Comparison of ENCODE assay signal across 17 cellular contexts in the genomic region with DNA sequence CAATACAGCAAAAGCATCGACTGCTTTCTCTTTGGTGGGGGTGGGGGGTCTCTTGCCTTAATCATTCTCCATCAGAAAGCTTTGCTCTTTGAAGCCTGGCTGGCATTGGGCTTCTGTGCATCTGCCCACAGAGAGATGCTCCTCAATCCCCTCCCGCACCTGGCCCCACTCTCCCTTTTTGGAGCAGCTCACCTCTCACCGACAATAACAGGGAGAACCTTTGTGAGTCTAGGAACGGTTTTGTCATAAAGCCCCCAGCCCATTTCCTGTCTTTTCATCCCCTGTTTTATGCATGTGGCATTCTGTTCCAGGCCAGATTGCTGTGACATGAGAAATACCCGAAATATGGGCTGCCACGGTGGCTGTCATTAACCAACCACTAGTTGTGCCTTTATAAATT.
"Had no signal": no experiment of that assay in that cellular context is flagged by ENCODE, and none has a peak within 500 bp of the region (broad histone marks: within the 10 kb centered on the region; RNA-seq: fewer than 3 reads in every experiment).

No MANE protein-coding gene starts in this region.

- H3K27me3 ChIP-seq: right lobe of liver had no signal

- DNase-seq: activated CD4-positive, alpha-beta T cell treated with anti-CD3 and anti-CD28 coated beads, Interleukin-2, amount 50 U/mL, for 4 hours; activated CD4-positive, CD25-positive, alpha-beta regulatory T cell treated with anti-CD3 and anti-CD28 coated beads, Interleukin-2, amount 50 U/mL, for 72 hours; activated effector memory CD4-positive, alpha-beta T cell treated with anti-CD3 and anti-CD28 coated beads, Interleukin-2, amount 50 U/mL, for 16 hours; activated naive CD4-positive, alpha-beta T cell treated with anti-CD3 and anti-CD28 coated beads, Interleukin-2, amount 50 U/mL, for 16 hours; activated T-cell treated with anti-CD3 and anti-CD28 coated beads, Interleukin-2, amount 50 U/mL, for 72 hours; aorta; naive thymus-derived CD8-positive, alpha-beta T cell; right lobe of liver; stimulated activated CD4-positive, alpha-beta T cell treated with anti-CD3 and anti-CD28 coated beads, Interleukin-4, amount 100 ng/mL, for 24 hours; T-helper 2 cell had no signal

- H3K79me2 ChIP-seq: parathyroid adenoma had no signal

- H2AFZ ChIP-seq: parathyroid adenoma had no signal

- H3K36me3 ChIP-seq: neutrophil, right lobe of liver, thoracic aorta had no signal

- H3K9me3 ChIP-seq: neutrophil, right lobe of liver, thoracic aorta had no signal

- H3K4me3 ChIP-seq: coronary artery, right lobe of liver, thoracic aorta had no signal

- H3K9ac ChIP-seq: parathyroid adenoma had no signal

- H3K27ac ChIP-seq: coronary artery, neutrophil, parathyroid adenoma, right lobe of liver, thoracic aorta, VCaP had no signal

- ATAC-seq: activated T-cell treated with anti-CD3 and anti-CD28 coated beads, Interleukin-2, amount 50 U/mL, for 72 hours; esophagus mucosa; naive thymus-derived CD8-positive, alpha-beta T cell; stimulated activated effector memory CD8-positive, alpha-beta T cell treated with anti-CD3 and anti-CD28 coated beads, Interleukin-12 subunit alpha, Interleukin-12 subunit beta, amount 100 ng/mL, for 72 hours had no signal

- H3K4me1 ChIP-seq: parathyroid adenoma, right lobe of liver had no signal
